Comparison of ENCODE assay signal across 16 cellular contexts in genomic region chr16:11494029-11494428, GRCh38.
A peak's percentile ranks its signal among the peaks of the same experiment; 100 is the strongest.
DNase-seq lines count a peak whose midpoint lies in the region; ATAC-seq and TF ChIP-seq lines count a peak whose summit lies in the region.
"Had no signal": no experiment of that assay in that cellular context is flagged by ENCODE, and none has a peak within 500 bp of the region (broad histone marks: within the 10 kb centered on the region; RNA-seq: fewer than 3 reads in every experiment).

No MANE protein-coding gene starts in this region.

- H3K4me1 ChIP-seq in CD8-positive, alpha-beta T cell (ENCODE audit: insufficient read depth, low read length): peaks cover 14% of the 10 kb centered on the region
- H3K4me1 ChIP-seq in gastrocnemius medialis: peaks cover 33 to 34% of the 10 kb centered on the region in 2 donors

- H3K27ac ChIP-seq in CD8-positive, alpha-beta T cell (ENCODE audit: low read depth, low read length): no peak overlapping the region
- peak overlapping the region; percentile 84 to 96 (median 92) for H3K27ac ChIP-seq in gastrocnemius medialis
- H3K27ac ChIP-seq: SJCRH30 had no signal

- H3K4me3 ChIP-seq in CD8-positive, alpha-beta T cell (ENCODE audit: low read depth, low read length): no peak overlapping the region
- H3K4me3 ChIP-seq in gastrocnemius medialis: no peak overlapping the region
- H3K4me3 ChIP-seq: SJCRH30 had no signal

- TF ChIP-seq POLR2A in gastrocnemius medialis (IDR thresholded peaks at IDR 0.05): no peak

- H3K27me3 Mint-ChIP-seq in CD8-positive, alpha-beta T cell (ENCODE audit: low read depth): no peaks in the 10 kb centered on the region
- H3K27me3 Mint-ChIP-seq in chondrocyte (ENCODE audit: low read depth): no peaks in the 10 kb centered on the region
- H3K27me3 Mint-ChIP-seq in activated CD8-positive, alpha-beta T cell treated with anti-CD3 and anti-CD28 coated beads, Interleukin-2, amount 10 ng/mL, durations not matched to agents 7 days and 5 days (ENCODE audit: low read depth): no peaks in the 10 kb centered on the region

- peaks cover 29% of the 10 kb centered on the region for H3K4me1 Mint-ChIP-seq in CD8-positive, alpha-beta T cell (ENCODE audit: low read depth)
- peaks cover 32% of the 10 kb centered on the region for H3K4me1 Mint-ChIP-seq in chondrocyte (ENCODE audit: low read depth)
- peaks cover 41% of the 10 kb centered on the region for H3K4me1 Mint-ChIP-seq in activated CD8-positive, alpha-beta T cell treated with anti-CD3 and anti-CD28 coated beads, Interleukin-2, amount 10 ng/mL, durations not matched to agents 7 days and 5 days (ENCODE audit: low read depth)

- CTCF ChIA-PET in CD8-positive, alpha-beta T cell (lab: Charles Lee): no interaction called here
- CTCF ChIA-PET in HEK293T (lab: Yijun Ruan, JAX): no interaction called here
- CTCF ChIA-PET in activated CD8-positive, alpha-beta T cell treated with anti-CD3 and anti-CD28 coated beads, Interleukin-2, amount 10 ng/mL, durations not matched to agents 7 days and 5 days (lab: Charles Lee): no interaction called here

- peaks cover 3% of the 10 kb centered on the region for H3K36me3 Mint-ChIP-seq in CD8-positive, alpha-beta T cell
- H3K36me3 Mint-ChIP-seq in chondrocyte (ENCODE audit: low read depth): peaks cover 2% of the 10 kb centered on the region
- H3K36me3 Mint-ChIP-seq in activated CD8-positive, alpha-beta T cell treated with anti-CD3 and anti-CD28 coated beads, Interleukin-2, amount 10 ng/mL, durations not matched to agents 7 days and 5 days (ENCODE audit: low read depth): peaks cover 2% of the 10 kb centered on the region

- TF ChIP-seq CTCF in CD8-positive, alpha-beta T cell (IDR thresholded peaks at IDR 0.05): no peak
- TF ChIP-seq CTCF in chondrocyte (IDR thresholded peaks at IDR 0.05) (no peak), gastrocnemius medialis (IDR thresholded peaks at IDR 0.05 in 4 of 5, conservative IDR thresholded peaks at IDR 0.05 in 1 of 5) (no peak)

- DNase-seq in CD8-positive, alpha-beta T cell: no peak
- DNase-seq in HEK293T (ENCODE audit: extremely low spot score): peak; percentile 29
- peak; percentile 41 for DNase-seq in chondrocyte (ENCODE audit: low spot score)
- no peak for DNase-seq in gastrocnemius medialis
- no peak for DNase-seq in activated CD8-positive, alpha-beta T cell treated with anti-CD3 and anti-CD28 coated beads, Interleukin-2, amount 10 ng/mL, durations not matched to agents 7 days and 5 days
- DNase-seq in DMS53 treated with DMSO at 0.1 percent for 48 hours (lab: John Stamatoyannopoulos, UW; ENCODE audit: unreplicated experiment): no peak
- DNase-seq: EL, Karpas-422, MM.1S, NCI-H1105 treated with DMSO at 0.1 percent for 48 hours, NCI-H187, NCI-H446 treated with DMSO at 0.1 percent for 48 hours, RPMI8226, SJCRH30 had no signal

- ATAC-seq in CD8-positive, alpha-beta T cell: peak; percentile 26
- ATAC-seq in gastrocnemius medialis (no peak), GM19452 (IDR thresholded peaks at IDR 0.05; ENCODE audit: unreplicated experiment) (no peak), GM21526 (IDR thresholded peaks at IDR 0.05; ENCODE audit: low FRiP score, unreplicated experiment) (no peak)
- no peak for ATAC-seq in activated CD8-positive, alpha-beta T cell treated with anti-CD3 and anti-CD28 coated beads, Interleukin-2, amount 10 ng/mL, durations not matched to agents 7 days and 5 days

- in situ Hi-C loops in gastrocnemius medialis (cut with MboI; ENCODE audit: low sequenced_read_pairs in 4 of 4): no loop called here

- intact Hi-C loops in CD8-positive, alpha-beta T cell (cut with DNase I, micrococcal nuclease): no loop called here
- intact Hi-C loops in gastrocnemius medialis (cut with DNase I; ENCODE audit: low total_unique reads): loop anchor here (10.0 kb wide), 1 partner anchor 221 kb away; no protein-coding TSS in a partner anchor

- H3K4me3 Mint-ChIP-seq in CD8-positive, alpha-beta T cell: no peak overlapping the region
- H3K4me3 Mint-ChIP-seq in chondrocyte (ENCODE audit: unreplicated experiment): no peak overlapping the region
- no peak overlapping the region for H3K4me3 Mint-ChIP-seq in activated CD8-positive, alpha-beta T cell treated with anti-CD3 and anti-CD28 coated beads, Interleukin-2, amount 10 ng/mL, durations not matched to agents 7 days and 5 days

- no peaks in the 10 kb centered on the region for H3K27me3 ChIP-seq in CD8-positive, alpha-beta T cell (ENCODE audit: insufficient read depth, low read length)
- H3K27me3 ChIP-seq in gastrocnemius medialis: no peaks in the 10 kb centered on the region
- H3K27me3 ChIP-seq: SJCRH30 had no signal

- H3K9me3 ChIP-seq in CD8-positive, alpha-beta T cell (ENCODE audit: low read length): no peaks in the 10 kb centered on the region
- no peaks in the 10 kb centered on the region for H3K9me3 ChIP-seq in gastrocnemius medialis
- H3K9me3 ChIP-seq: SJCRH30 had no signal

- H3K36me3 ChIP-seq in CD8-positive, alpha-beta T cell (ENCODE audit: insufficient read depth, low read length): no peaks in the 10 kb centered on the region
- H3K36me3 ChIP-seq in gastrocnemius medialis: no peaks in the 10 kb centered on the region
- H3K36me3 ChIP-seq: SJCRH30 had no signal

- POLR2A ChIA-PET in CD8-positive, alpha-beta T cell (lab: Charles Lee): no interaction called here
- POLR2A ChIA-PET in HEK293T (lab: Yijun Ruan, JAX): no interaction called here
- POLR2A ChIA-PET in activated CD8-positive, alpha-beta T cell treated with anti-CD3 and anti-CD28 coated beads, Interleukin-2, amount 10 ng/mL, durations not matched to agents 7 days and 5 days (lab: Charles Lee): no interaction called here

- peaks cover 3% of the 10 kb centered on the region for H3K9me3 Mint-ChIP-seq in CD8-positive, alpha-beta T cell
- H3K9me3 Mint-ChIP-seq in chondrocyte (ENCODE audit: low read depth): peaks cover 13% of the 10 kb centered on the region
- H3K9me3 Mint-ChIP-seq in activated CD8-positive, alpha-beta T cell treated with anti-CD3 and anti-CD28 coated beads, Interleukin-2, amount 10 ng/mL, durations not matched to agents 7 days and 5 days (ENCODE audit: insufficient read depth): no peaks in the 10 kb centered on the region

- no peak overlapping the region for H3K27ac Mint-ChIP-seq in CD8-positive, alpha-beta T cell
- H3K27ac Mint-ChIP-seq in chondrocyte (ENCODE audit: unreplicated experiment): no peak overlapping the region
- no peak overlapping the region for H3K27ac Mint-ChIP-seq in activated CD8-positive, alpha-beta T cell treated with anti-CD3 and anti-CD28 coated beads, Interleukin-2, amount 10 ng/mL, durations not matched to agents 7 days and 5 days

TF ChIP-seq in HEK293T, 16 proteins besides CTCF, POLR2A, EP300 and RAD21:
- TF ChIP-seq CTBP1 (IDR thresholded peaks at IDR 0.05; ENCODE audit: borderline replicate concordance) (no peak), NFRKB (IDR thresholded peaks at IDR 0.05) (no peak)
TF ChIP-seq in HEK293T: peak in this region for 0.

Comparison
In these comparisons a context has a peak if more than half of its experiments do, and no peak if none do; other contexts are left out.
1. DNase-seq: peak in HEK293T (single experiment) and chondrocyte (single experiment); none in CD8-positive, alpha-beta T cell (0 of 7), gastrocnemius medialis (0 of 2), activated CD8-positive, alpha-beta T cell treated with anti-CD3 and anti-CD28 coated beads, Interleukin-2, amount 10 ng/mL, durations not matched to agents 7 days and 5 days (single experiment) and DMS53 treated with DMSO at 0.1 percent for 48 hours (single experiment).